Comparison of ENCODE assay signal across 15 cellular contexts in genomic region chr20:2093883-2094282, GRCh38.
"Had no signal": no experiment of that assay in that cellular context is flagged by ENCODE, and none has a peak within 500 bp of the region (broad histone marks: within the 10 kb centered on the region; RNA-seq: fewer than 3 reads in every experiment).

No MANE protein-coding gene starts in this region.

- DNase-seq: anterior cingulate cortex, spleen, uterus had no signal

- H3K4me2 ChIP-seq: hepatocyte had no signal

- H3K9me3 ChIP-seq: spleen, suprapubic skin, transverse colon, uterus had no signal

- H2AFZ ChIP-seq: hepatocyte, parathyroid adenoma had no signal

- H3K9ac ChIP-seq: parathyroid adenoma had no signal

- H3K4me1 ChIP-seq: parathyroid adenoma, suprapubic skin, transverse colon, uterus had no signal

- H3K27ac ChIP-seq: hepatocyte, parathyroid adenoma, spleen, suprapubic skin, transverse colon, uterus had no signal

- H3K79me2 ChIP-seq: hepatocyte, parathyroid adenoma had no signal

- H3K9me3 Mint-ChIP-seq: activated naive CD4-positive, alpha-beta T cell treated with anti-CD3 and anti-CD28 coated beads, Interleukin-2, amount 10 ng/mL, durations not matched to agents 7 days and 5 days; activated naive CD8-positive, alpha-beta T cell treated with anti-CD3 and anti-CD28 coated beads, Interleukin-2, amount 50 U/mL, for 24 hours; brain; effector memory CD8-positive, alpha-beta T cell; natural killer cell treated with Interleukin-12 subunit alpha and Interleukin-12 subunit beta and Interleukin-15 and Interleukin-18, amount 100 ng/mL, for 72 hours; stimulated activated naive CD8-positive, alpha-beta T cell treated with anti-CD3 and anti-CD28 coated beads, Interleukin-15, Interleukin-2, amounts not matched to agents 100 ng/mL and 50 ng/mL, for 24 hours; T-helper 2 cell treated with Interferon-gamma antibody and Interleukin-4, amounts not matched to agents 5 μg/mL and 100 μg/mL, for 36 hours; WTC11 had no signal

- H3K36me3 ChIP-seq: spleen, suprapubic skin, transverse colon, uterus had no signal

- H3K27ac Mint-ChIP-seq: activated naive CD4-positive, alpha-beta T cell treated with anti-CD3 and anti-CD28 coated beads, Interleukin-2, amount 10 ng/mL, durations not matched to agents 7 days and 5 days; activated naive CD8-positive, alpha-beta T cell treated with anti-CD3 and anti-CD28 coated beads, Interleukin-2, amount 50 U/mL, for 24 hours; brain; effector memory CD8-positive, alpha-beta T cell; natural killer cell treated with Interleukin-12 subunit alpha and Interleukin-12 subunit beta and Interleukin-15 and Interleukin-18, amount 100 ng/mL, for 72 hours; stimulated activated naive CD8-positive, alpha-beta T cell treated with anti-CD3 and anti-CD28 coated beads, Interleukin-15, Interleukin-2, amounts not matched to agents 100 ng/mL and 50 ng/mL, for 24 hours; T-helper 2 cell treated with Interferon-gamma antibody and Interleukin-4, amounts not matched to agents 5 μg/mL and 100 μg/mL, for 36 hours; WTC11 had no signal

- H3K4me3 ChIP-seq: hepatocyte, spleen, suprapubic skin, transverse colon, uterus had no signal

- H3K4me3 Mint-ChIP-seq: activated naive CD4-positive, alpha-beta T cell treated with anti-CD3 and anti-CD28 coated beads, Interleukin-2, amount 10 ng/mL, durations not matched to agents 7 days and 5 days; activated naive CD8-positive, alpha-beta T cell treated with anti-CD3 and anti-CD28 coated beads, Interleukin-2, amount 50 U/mL, for 24 hours; brain; effector memory CD8-positive, alpha-beta T cell; natural killer cell treated with Interleukin-12 subunit alpha and Interleukin-12 subunit beta and Interleukin-15 and Interleukin-18, amount 100 ng/mL, for 72 hours; stimulated activated naive CD8-positive, alpha-beta T cell treated with anti-CD3 and anti-CD28 coated beads, Interleukin-15, Interleukin-2, amounts not matched to agents 100 ng/mL and 50 ng/mL, for 24 hours; T-helper 2 cell treated with Interferon-gamma antibody and Interleukin-4, amounts not matched to agents 5 μg/mL and 100 μg/mL, for 36 hours; WTC11 had no signal

- H3K4me1 Mint-ChIP-seq: activated naive CD4-positive, alpha-beta T cell treated with anti-CD3 and anti-CD28 coated beads, Interleukin-2, amount 10 ng/mL, durations not matched to agents 7 days and 5 days; activated naive CD8-positive, alpha-beta T cell treated with anti-CD3 and anti-CD28 coated beads, Interleukin-2, amount 50 U/mL, for 24 hours had no signal

- ATAC-seq: activated naive CD8-positive, alpha-beta T cell treated with anti-CD3 and anti-CD28 coated beads, Interleukin-2, amount 50 U/mL, for 24 hours; natural killer cell treated with Interleukin-12 subunit alpha and Interleukin-12 subunit beta and Interleukin-15 and Interleukin-18, amount 100 ng/mL, for 72 hours had no signal
